ENCODE assay signal across 23 cellular contexts in genomic region chr6:159815410-159815809, GRCh38. TPM values are rescaled to one million over a fixed set of nuclear protein-coding genes. Genes with fewer than 3 reads are reported as not detected.
DNase-seq lines count a peak whose midpoint lies in the region; ATAC-seq lines count a peak whose summit lies in the region.
"Had no signal": no experiment of that assay in that cellular context is flagged by ENCODE, and none has a peak within 500 bp of the region (broad histone marks: within the 10 kb centered on the region; RNA-seq: fewer than 3 reads in every experiment).

No MANE protein-coding gene starts in this region.

- H2BK5ac ChIP-seq in mesendoderm (ENCODE audit: low read length): no peak overlapping the region

- H3K4me3 Mint-ChIP-seq in T-helper 1 cell treated with Interleukin-12 subunit alpha and Interleukin-12 subunit beta and Interleukin-4 antibody, amounts not matched to agents 30 μg/mL and 1 μg/mL, for 36 hours: no peak overlapping the region
- H3K4me3 Mint-ChIP-seq: CD8-positive, alpha-beta T cell; IgD-negative memory B cell had no signal

- H3K27ac ChIP-seq in KOPT-K1 (ENCODE audit: low read depth, low read length, poor library complexity, severe bottlenecking) (peak overlapping the region; percentile 18), mesendoderm (ENCODE audit: low read depth, low read length) (no peak overlapping the region)
- H3K27ac ChIP-seq: SJSA1 had no signal

- no peaks in the 10 kb centered on the region for H3K79me2 ChIP-seq in mesendoderm (ENCODE audit: control insufficient read depth, insufficient read depth, low read length)

- no peak overlapping the region for H3K4me3 ChIP-seq in mesendoderm (ENCODE audit: low read length)
- H3K4me3 ChIP-seq: SJSA1 had no signal

- no peak overlapping the region for H2AK5ac ChIP-seq in mesendoderm (ENCODE audit: low read length)

- peak overlapping the region; percentile 54 for H3K27ac Mint-ChIP-seq in T-helper 1 cell treated with Interleukin-12 subunit alpha and Interleukin-12 subunit beta and Interleukin-4 antibody, amounts not matched to agents 30 μg/mL and 1 μg/mL, for 36 hours
- H3K27ac Mint-ChIP-seq: CD8-positive, alpha-beta T cell; IgD-negative memory B cell had no signal

- no peak overlapping the region for H3K9ac ChIP-seq in mesendoderm (ENCODE audit: low read length)

- no peaks in the 10 kb centered on the region for H3K36me3 Mint-ChIP-seq in T-helper 1 cell treated with Interleukin-12 subunit alpha and Interleukin-12 subunit beta and Interleukin-4 antibody, amounts not matched to agents 30 μg/mL and 1 μg/mL, for 36 hours (ENCODE audit: low read depth)
- H3K36me3 Mint-ChIP-seq: CD8-positive, alpha-beta T cell had no signal

- no CpG with 5 or more reads among the region's 6 CpGs for WGBS in mesendoderm (ENCODE audit: extremely low coverage, insufficient coverage, low lambda C conversion rate)

- H3K56ac ChIP-seq in mesendoderm (ENCODE audit: low read length): no peak overlapping the region

- no peaks in the 10 kb centered on the region for H3K27me3 Mint-ChIP-seq in T-helper 1 cell treated with Interleukin-12 subunit alpha and Interleukin-12 subunit beta and Interleukin-4 antibody, amounts not matched to agents 30 μg/mL and 1 μg/mL, for 36 hours (ENCODE audit: low read depth)
- H3K27me3 Mint-ChIP-seq: IgD-negative memory B cell had no signal

- H3K36me3 ChIP-seq in KOPT-K1 (ENCODE audit: insufficient read depth, low read length) (no peaks in the 10 kb centered on the region), mesendoderm (ENCODE audit: control insufficient read depth, insufficient read depth, low read length) (no peaks in the 10 kb centered on the region)
- H3K36me3 ChIP-seq: SJSA1 had no signal

- no peak overlapping the region for H3K18ac ChIP-seq in mesendoderm (ENCODE audit: low read length)

- no peaks in the 10 kb centered on the region for H3K9me3 Mint-ChIP-seq in T-helper 1 cell treated with Interleukin-12 subunit alpha and Interleukin-12 subunit beta and Interleukin-4 antibody, amounts not matched to agents 30 μg/mL and 1 μg/mL, for 36 hours
- H3K9me3 Mint-ChIP-seq: CD8-positive, alpha-beta T cell; IgD-negative memory B cell had no signal

- H3K27me3 ChIP-seq in mesendoderm (ENCODE audit: insufficient read depth, low read length, poor library complexity): no peaks in the 10 kb centered on the region

- no peak for DNase-seq in T-helper 1 cell
- peak; percentile 37 for DNase-seq in mesendoderm
- DNase-seq in retina: peak; percentile 19
- DNase-seq: 8988T; C1 segment of cervical spinal cord; CD8-positive, alpha-beta T cell; DND-41; GOT3; Karpas-422; MV-4-11; NCI-H1105 treated with DMSO at 0.1 percent for 48 hours; NCI-H2029 treated with DMSO at 0.1 percent for 48 hours; NCI-H2171 treated with DMSO at 0.1 percent for 48 hours; NCI-H524 treated with DMSO at 0.1 percent for 48 hours; NCI-H82 had no signal

- no peaks in the 10 kb centered on the region for H3K9me3 ChIP-seq in KOPT-K1 (ENCODE audit: insufficient read depth, low read length, poor library complexity, severe bottlenecking)
- H3K9me3 ChIP-seq: SJSA1 had no signal

- H2BK120ac ChIP-seq in mesendoderm (ENCODE audit: low read depth, low read length): no peak overlapping the region

- no peak overlapping the region for H3K23ac ChIP-seq in mesendoderm (ENCODE audit: low read length)

- H3K4me2 ChIP-seq in mesendoderm (ENCODE audit: low read length): no peak overlapping the region

- H3K4ac ChIP-seq in mesendoderm (ENCODE audit: low read depth, low read length): no peak overlapping the region

- H3K79me1 ChIP-seq in mesendoderm (ENCODE audit: low read length): no peaks in the 10 kb centered on the region

- no peaks in the 10 kb centered on the region for H3K4me1 ChIP-seq in mesendoderm (ENCODE audit: control insufficient read depth, low read depth, low read length)
- H3K4me1 ChIP-seq: SJSA1 had no signal

- no peak overlapping the region for H2BK15ac ChIP-seq in mesendoderm (replicated peaks; ENCODE audit: low read depth)

- peaks cover 11% of the 10 kb centered on the region for H3K4me1 Mint-ChIP-seq in T-helper 1 cell treated with Interleukin-12 subunit alpha and Interleukin-12 subunit beta and Interleukin-4 antibody, amounts not matched to agents 30 μg/mL and 1 μg/mL, for 36 hours (ENCODE audit: low read depth)

- H4K8ac ChIP-seq in mesendoderm (ENCODE audit: low read depth, low read length): no peak overlapping the region

- ATAC-seq in HG03354 (IDR thresholded peaks at IDR 0.05; ENCODE audit: poor library complexity, severe bottlenecking, unreplicated experiment): no peak
- ATAC-seq in GM21825 (IDR thresholded peaks at IDR 0.05; ENCODE audit: unreplicated experiment): no peak
- no peak for ATAC-seq in GM18519 (IDR thresholded peaks at IDR 0.05; ENCODE audit: low FRiP score, unreplicated experiment)
- ATAC-seq: CD8-positive, alpha-beta T cell; HCT116 had no signal

- no peak overlapping the region for H4K5ac ChIP-seq in mesendoderm (ENCODE audit: low read length)

RNA-seq across cellular contexts. Expression of gene PNLDC1, which starts 15.3 kb away (rescaled TPM):
- polyA plus RNA-seq in mesendoderm (2013, experiment 1 of 2): 0.14 TPM
- polyA plus RNA-seq in mesendoderm (2013, experiment 2 of 2): 0.06 TPM

RNA-seq across cellular contexts. Expression of gene MRPL18, which starts 25.1 kb away (rescaled TPM):
- polyA plus RNA-seq in mesendoderm (2013, experiment 1 of 2): 95.2 TPM
- polyA plus RNA-seq in mesendoderm (2013, experiment 2 of 2): 95.5 TPM

RNA-seq across cellular contexts. Expression of gene TCP1, which starts 26.0 kb away (rescaled TPM):
- polyA plus RNA-seq in mesendoderm (2013, experiment 1 of 2): 221 TPM
- 220 TPM for polyA plus RNA-seq in mesendoderm (2013, experiment 2 of 2)

RNA-seq across cellular contexts. Expression of gene ACAT2, which starts 53.6 kb away (rescaled TPM):
- polyA plus RNA-seq in mesendoderm (2013, experiment 1 of 2): 155 TPM
- polyA plus RNA-seq in mesendoderm (2013, experiment 2 of 2): 160 TPM

Comparison
In these comparisons a context has a peak if more than half of its experiments do, and no peak if none do; other contexts are left out.
1. DNase-seq: peak in mesendoderm (single experiment) and retina (single experiment); none in T-helper 1 cell (0 of 5).